1 cellular context compared by ENCODE assay signal in genomic region chr5:143594913-143595818, GRCh38.
TF ChIP-seq lines count a peak whose summit lies in the region.

No MANE protein-coding gene starts in this region.

TF ChIP-seq in HepG2, 621 proteins besides CTCF, POLR2A, EP300 and RAD21 (continued from another document and continues in another):
- no peak for TF ChIP-seq CERS6 (CRISPR knock-in tag; IDR thresholded peaks at IDR 0.05)
- TF ChIP-seq CBX1 (IDR thresholded peaks at IDR 0.05; ENCODE audit: low read depth): no peak
- TF ChIP-seq E2F5 (CRISPR knock-in tag; conservative IDR thresholded peaks at IDR 0.05): 0 out of 2 replicates have a peak, but pooled peaks have one; percentile 12
- TF ChIP-seq BCL3 (CRISPR knock-in tag; IDR thresholded peaks at IDR 0.05): no peak; the same call in 1 of the 2 replicates
- no peak for TF ChIP-seq ZNF33A (CRISPR knock-in tag; IDR thresholded peaks at IDR 0.05; ENCODE audit: borderline replicate concordance)
- TF ChIP-seq FOXO1 (CRISPR knock-in tag; IDR thresholded peaks at IDR 0.05): no peak; the same call in 1 of the 2 replicates
- TF ChIP-seq MTF2 (CRISPR knock-in tag; IDR thresholded peaks at IDR 0.05; ENCODE audit: borderline replicate concordance): no peak
- no peak for TF ChIP-seq ZMAT5 (CRISPR knock-in tag; IDR thresholded peaks at IDR 0.05; ENCODE audit: borderline replicate concordance, low read depth)
- TF ChIP-seq ZSCAN5A (CRISPR knock-in tag; IDR thresholded peaks at IDR 0.05; ENCODE audit: borderline replicate concordance): no peak
- no peak for TF ChIP-seq ZNF567 (CRISPR knock-in tag; IDR thresholded peaks at IDR 0.05; ENCODE audit: borderline replicate concordance)
- TF ChIP-seq NR2F1 (CRISPR knock-in tag; IDR thresholded peaks at IDR 0.05): peak; percentile 37 to 72; a peak in 1 of 4 replicates
- TF ChIP-seq REL (CRISPR knock-in tag; conservative IDR thresholded peaks at IDR 0.05): no peak
- no peak for TF ChIP-seq ZBTB4 (CRISPR knock-in tag; IDR thresholded peaks at IDR 0.05; ENCODE audit: borderline replicate concordance)
- no peak for TF ChIP-seq ZNF788 (CRISPR knock-in tag; IDR thresholded peaks at IDR 0.05; ENCODE audit: borderline replicate concordance)
- TF ChIP-seq ARID5B (CRISPR knock-in tag; IDR thresholded peaks at IDR 0.05): peak; percentile 90
- no peak for TF ChIP-seq ZNF280B (CRISPR knock-in tag; IDR thresholded peaks at IDR 0.05; ENCODE audit: borderline replicate concordance)
- TF ChIP-seq ZNF446 (CRISPR knock-in tag; IDR thresholded peaks at IDR 0.05): no peak
- TF ChIP-seq MED8 (CRISPR knock-in tag; IDR thresholded peaks at IDR 0.05; ENCODE audit: insufficient replicate concordance): no peak
- no peak for TF ChIP-seq RNF219 (CRISPR knock-in tag; IDR thresholded peaks at IDR 0.05)
- no peak for TF ChIP-seq HMG20B (CRISPR knock-in tag; conservative IDR thresholded peaks at IDR 0.05)
- TF ChIP-seq NFATC3 (CRISPR knock-in tag; IDR thresholded peaks at IDR 0.05): no peak
- TF ChIP-seq SIN3B (IDR thresholded peaks at IDR 0.05; ENCODE audit: low read length): no peak
- TF ChIP-seq MXD4 (CRISPR knock-in tag; IDR thresholded peaks at IDR 0.05): peak; percentile 47; the same call in 1 of the 2 replicates
- no peak for TF ChIP-seq CAMTA2 (CRISPR knock-in tag; IDR thresholded peaks at IDR 0.05; ENCODE audit: borderline replicate concordance)
- TF ChIP-seq SMC3 (IDR thresholded peaks at IDR 0.05; ENCODE audit: low read length): peak; percentile 3; the same call in 1 of the 2 replicates
- TF ChIP-seq ATF6 (CRISPR knock-in tag; conservative IDR thresholded peaks at IDR 0.05): no peak
- no peak for TF ChIP-seq ZNF775 (CRISPR knock-in tag; IDR thresholded peaks at IDR 0.05; ENCODE audit: borderline replicate concordance)
- TF ChIP-seq ZNF543 (CRISPR knock-in tag; IDR thresholded peaks at IDR 0.05): no peak
- TF ChIP-seq ZNF225 (CRISPR knock-in tag; IDR thresholded peaks at IDR 0.05): no peak
- TF ChIP-seq ZFAT (CRISPR knock-in tag; conservative IDR thresholded peaks at IDR 0.05): no peak
- TF ChIP-seq PTBP1 (IDR thresholded peaks at IDR 0.05; ENCODE audit: low read depth, low read length, poor library complexity, severe bottlenecking): no peak
- TF ChIP-seq MBD4 (IDR thresholded peaks at IDR 0.05; ENCODE audit: borderline replicate concordance, low read length): no peak
- no peak for TF ChIP-seq PAWR (CRISPR knock-in tag; IDR thresholded peaks at IDR 0.05; ENCODE audit: borderline replicate concordance)
- peak; percentile 31; the same call in 1 of the 2 replicates for TF ChIP-seq TFE3 (CRISPR knock-in tag; IDR thresholded peaks at IDR 0.05)
- no peak for TF ChIP-seq ZNF207 (IDR thresholded peaks at IDR 0.05; ENCODE audit: borderline replicate concordance)
- TF ChIP-seq DNMT3B (CRISPR knock-in tag; conservative IDR thresholded peaks at IDR 0.05): peak; percentile 75
- TF ChIP-seq IRX3 (CRISPR knock-in tag; IDR thresholded peaks at IDR 0.05; ENCODE audit: borderline replicate concordance, low read depth): no peak
- no peak for TF ChIP-seq SETDB1 (CRISPR knock-in tag; IDR thresholded peaks at IDR 0.05; ENCODE audit: borderline replicate concordance)
- TF ChIP-seq ZNF337 (CRISPR knock-in tag; IDR thresholded peaks at IDR 0.05; ENCODE audit: borderline replicate concordance, low read depth): no peak
- no peak for TF ChIP-seq ZNF564 (CRISPR knock-in tag; IDR thresholded peaks at IDR 0.05)
- peak; percentile 69 for TF ChIP-seq EHMT2 (IDR thresholded peaks at IDR 0.05; ENCODE audit: borderline replicate concordance, low read depth, low read length)
- TF ChIP-seq PAX8 (CRISPR knock-in tag; IDR thresholded peaks at IDR 0.05; ENCODE audit: borderline replicate concordance): no peak
- no peak for TF ChIP-seq SAFB2 (CRISPR knock-in tag; IDR thresholded peaks at IDR 0.05; ENCODE audit: borderline replicate concordance, low read depth)
